In the genomic region with DNA sequence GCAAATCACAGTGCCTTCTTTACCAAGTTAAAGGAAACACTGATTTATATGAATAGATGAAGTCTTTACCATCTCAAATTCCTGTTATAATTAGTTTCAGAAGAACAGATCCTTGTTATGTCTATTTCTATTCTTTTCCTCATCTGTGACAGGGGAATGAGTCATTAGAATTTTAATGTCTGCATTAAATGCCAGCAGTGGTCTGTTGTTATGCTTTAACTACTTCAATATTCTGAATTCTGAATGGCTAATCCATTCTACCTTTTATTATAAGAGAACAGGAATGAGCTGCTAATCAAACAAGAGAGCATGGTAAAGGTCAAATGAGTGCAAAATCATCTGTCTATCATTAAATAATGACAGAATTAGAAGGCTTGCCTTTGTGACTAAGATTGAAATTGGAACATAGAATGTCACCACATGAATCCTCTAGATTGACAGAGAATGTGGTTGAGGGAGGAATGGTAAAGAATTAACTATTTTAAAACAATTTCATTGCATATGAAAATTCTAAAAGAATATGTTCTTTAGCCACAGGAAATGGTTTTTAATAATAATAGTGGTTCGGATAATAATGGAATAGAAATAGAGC, we compare ENCODE assay signal across 29 cellular contexts.
DNase-seq lines count a peak whose midpoint lies in the region; ATAC-seq and TF ChIP-seq lines count a peak whose summit lies in the region.
"Had no signal": no experiment of that assay in that cellular context is flagged by ENCODE, and none has a peak within 500 bp of the region (broad histone marks: within the 10 kb centered on the region; RNA-seq: fewer than 3 reads in every experiment).

No MANE protein-coding gene starts in this region.

- H3K27me3 Mint-ChIP-seq in activated T-cell treated with anti-CD3 and anti-CD28 coated beads, Interleukin-2, amount 50 U/mL, for 72 hours (ENCODE audit: low read depth): no peaks in the 10 kb centered on the region
- H3K27me3 Mint-ChIP-seq: activated CD8-positive, alpha-beta memory T cell treated with anti-CD3 and anti-CD28 coated beads, Interleukin-2, amount 10 ng/mL, durations not matched to agents 7 days and 5 days; activated naive CD4-positive, alpha-beta T cell treated with anti-CD3 and anti-CD28 coated beads, Interleukin-2, amount 10 ng/mL, durations not matched to agents 7 days and 5 days; central memory CD8-positive, alpha-beta T cell; naive B cell had no signal

- WGBS in prostate gland: 82% methylated on average over 1 of the region's 1 CpG

- peaks cover 11 to 20% of the 10 kb centered on the region in 2 donors for H3K9me3 Mint-ChIP-seq in activated T-cell treated with anti-CD3 and anti-CD28 coated beads, Interleukin-2, amount 50 U/mL, for 72 hours

- no peak overlapping the region for H3K27ac Mint-ChIP-seq in activated T-cell treated with anti-CD3 and anti-CD28 coated beads, Interleukin-2, amount 50 U/mL, for 72 hours
- H3K27ac Mint-ChIP-seq: activated CD8-positive, alpha-beta memory T cell treated with anti-CD3 and anti-CD28 coated beads, Interleukin-2, amount 10 ng/mL, durations not matched to agents 7 days and 5 days; activated naive CD4-positive, alpha-beta T cell treated with anti-CD3 and anti-CD28 coated beads, Interleukin-2, amount 10 ng/mL, durations not matched to agents 7 days and 5 days; naive B cell had no signal

- no peak overlapping the region for H3K27ac ChIP-seq in prostate gland
- H3K27ac ChIP-seq: C4-2B, dorsolateral prefrontal cortex, left lung, psoas muscle, SJSA1, thoracic aorta, uterus had no signal

- H3K9me3 ChIP-seq in prostate gland: no peaks in the 10 kb centered on the region
- H3K9me3 ChIP-seq: SJSA1, thoracic aorta, uterus had no signal

- no peak overlapping the region for H3K4me3 ChIP-seq in prostate gland
- H3K4me3 ChIP-seq: dorsolateral prefrontal cortex, left lung, psoas muscle, SJSA1, thoracic aorta, uterus had no signal

- no peaks in the 10 kb centered on the region for H3K4me1 Mint-ChIP-seq in activated T-cell treated with anti-CD3 and anti-CD28 coated beads, Interleukin-2, amount 50 U/mL, for 72 hours (ENCODE audit: low read depth)
- H3K4me1 Mint-ChIP-seq: activated CD8-positive, alpha-beta memory T cell treated with anti-CD3 and anti-CD28 coated beads, Interleukin-2, amount 10 ng/mL, durations not matched to agents 7 days and 5 days; activated naive CD4-positive, alpha-beta T cell treated with anti-CD3 and anti-CD28 coated beads, Interleukin-2, amount 10 ng/mL, durations not matched to agents 7 days and 5 days; central memory CD8-positive, alpha-beta T cell; naive B cell had no signal

- no peaks in the 10 kb centered on the region for H3K36me3 ChIP-seq in prostate gland
- H3K36me3 ChIP-seq: left lung, SJSA1, thoracic aorta, uterus had no signal

- no peak for TF ChIP-seq CTCF in prostate gland (IDR thresholded peaks at IDR 0.05)

- no peaks in the 10 kb centered on the region for H3K27me3 ChIP-seq in prostate gland (replicated peaks; ENCODE audit: insufficient read depth)
- H3K27me3 ChIP-seq: dorsolateral prefrontal cortex, left lung, SJSA1, uterus had no signal

- no peak overlapping the region for H3K4me3 Mint-ChIP-seq in activated T-cell treated with anti-CD3 and anti-CD28 coated beads, Interleukin-2, amount 50 U/mL, for 72 hours
- H3K4me3 Mint-ChIP-seq: activated CD8-positive, alpha-beta memory T cell treated with anti-CD3 and anti-CD28 coated beads, Interleukin-2, amount 10 ng/mL, durations not matched to agents 7 days and 5 days; activated naive CD4-positive, alpha-beta T cell treated with anti-CD3 and anti-CD28 coated beads, Interleukin-2, amount 10 ng/mL, durations not matched to agents 7 days and 5 days; central memory CD8-positive, alpha-beta T cell; naive B cell had no signal

- no peaks in the 10 kb centered on the region for H3K4me1 ChIP-seq in prostate gland (replicated peaks)
- H3K4me1 ChIP-seq: left lung, psoas muscle, SJSA1, uterus had no signal

- H3K36me3 Mint-ChIP-seq in activated T-cell treated with anti-CD3 and anti-CD28 coated beads, Interleukin-2, amount 50 U/mL, for 72 hours (ENCODE audit: insufficient read depth in 2 of 2): no peaks in the 10 kb centered on the region
- H3K36me3 Mint-ChIP-seq: activated CD8-positive, alpha-beta memory T cell treated with anti-CD3 and anti-CD28 coated beads, Interleukin-2, amount 10 ng/mL, durations not matched to agents 7 days and 5 days; activated naive CD4-positive, alpha-beta T cell treated with anti-CD3 and anti-CD28 coated beads, Interleukin-2, amount 10 ng/mL, durations not matched to agents 7 days and 5 days; naive B cell had no signal

- DNase-seq in HS-5 (ENCODE audit: low read depth) (peak; percentile 29), epidermal melanocyte (ENCODE audit: insufficient read length, low spot score) (peak; percentile 34), iris pigment epithelial cell (ENCODE audit: low read depth) (peak; percentile 1), prostate gland (ENCODE audit: low spot score) (no peak), hypothalamus (lab: John Stamatoyannopoulos, UW) (no peak), 8988T (no peak)
- no peak for DNase-seq in activated T-cell treated with anti-CD3 and anti-CD28 coated beads, Interleukin-2, amount 50 U/mL, for 72 hours
- DNase-seq: activated CD4-positive, CD25-positive, alpha-beta regulatory T cell; activated CD8-positive, alpha-beta memory T cell treated with anti-CD3 and anti-CD28 coated beads, Interleukin-2, amount 10 ng/mL, durations not matched to agents 7 days and 5 days; activated naive CD4-positive, alpha-beta T cell treated with anti-CD3 and anti-CD28 coated beads, Interleukin-2, amount 10 ng/mL, durations not matched to agents 7 days and 5 days; activated T-cell treated with anti-CD3 and anti-CD28 coated beads, Interleukin-2, amount 50 U/mL, for 48 hours; amygdala; dorsolateral prefrontal cortex; head of caudate nucleus; left lung; naive B cell; NCI-H1092; NCI-H187; NCI-H526; nucleus accumbens; psoas muscle; stimulated activated naive CD8-positive, alpha-beta T cell treated with anti-CD3 and anti-CD28 coated beads, Interleukin-15, Interleukin-2, amounts not matched to agents 100 U/mL and 50 U/mL, for 24 hours; T-helper 1 cell; uterus had no signal

- intact Hi-C loops in prostate gland (cut with DNase I): no loop called here

- ATAC-seq in SK-N-SH treated with all-trans-retinoic acid at 6 μM for 48 hours: peak; percentile 93
- ATAC-seq in activated T-cell treated with anti-CD3 and anti-CD28 coated beads, Interleukin-2, amount 50 U/mL, for 72 hours (replicated peaks in 1 of 2): no peak
- ATAC-seq: activated CD8-positive, alpha-beta memory T cell treated with anti-CD3 and anti-CD28 coated beads, Interleukin-2, amount 10 ng/mL, durations not matched to agents 7 days and 5 days; left lung; psoas muscle; stimulated activated naive CD8-positive, alpha-beta T cell treated with anti-CD3 and anti-CD28 coated beads, Interleukin-15, Interleukin-2, amounts not matched to agents 100 U/mL and 50 U/mL, for 24 hours had no signal

- no peak for TF ChIP-seq POLR2A in prostate gland (IDR thresholded peaks at IDR 0.05)

TF ChIP-seq in SK-N-SH treated with all-trans-retinoic acid at 6 μM for 48 hours, 23 proteins besides CTCF, POLR2A, EP300 and RAD21 (continues in another document):
- TF ChIP-seq ZFP3 (CRISPR knock-in tag; IDR thresholded peaks at IDR 0.05): no peak
- no peak for TF ChIP-seq ZNF8 (CRISPR knock-in tag; IDR thresholded peaks at IDR 0.05)
- TF ChIP-seq ARNTL (CRISPR knock-in tag; IDR thresholded peaks at IDR 0.05; ENCODE audit: borderline replicate concordance, low read depth): no peak
- peak; percentile 78 for TF ChIP-seq ISL1 (CRISPR knock-in tag; IDR thresholded peaks at IDR 0.05)
- TF ChIP-seq, protein P1, sequence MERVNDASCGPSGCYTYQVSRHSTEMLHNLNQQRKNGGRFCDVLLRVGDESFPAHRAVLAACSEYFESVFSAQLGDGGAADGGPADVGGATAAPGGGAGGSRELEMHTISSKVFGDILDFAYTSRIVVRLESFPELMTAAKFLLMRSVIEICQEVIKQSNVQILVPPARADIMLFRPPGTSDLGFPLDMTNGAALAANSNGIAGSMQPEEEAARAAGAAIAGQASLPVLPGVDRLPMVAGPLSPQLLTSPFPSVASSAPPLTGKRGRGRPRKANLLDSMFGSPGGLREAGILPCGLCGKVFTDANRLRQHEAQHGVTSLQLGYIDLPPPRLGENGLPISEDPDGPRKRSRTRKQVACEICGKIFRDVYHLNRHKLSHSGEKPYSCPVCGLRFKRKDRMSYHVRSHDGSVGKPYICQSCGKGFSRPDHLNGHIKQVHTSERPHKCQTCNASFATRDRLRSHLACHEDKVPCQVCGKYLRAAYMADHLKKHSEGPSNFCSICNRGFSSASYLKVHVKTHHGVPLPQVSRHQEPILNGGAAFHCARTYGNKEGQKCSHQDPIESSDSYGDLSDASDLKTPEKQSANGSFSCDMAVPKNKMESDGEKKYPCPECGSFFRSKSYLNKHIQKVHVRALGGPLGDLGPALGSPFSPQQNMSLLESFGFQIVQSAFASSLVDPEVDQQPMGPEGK (CRISPR knock-in tag; IDR thresholded peaks at IDR 0.05; ENCODE audit: borderline replicate concordance): no peak
- no peak for TF ChIP-seq OSR1 (CRISPR knock-in tag; IDR thresholded peaks at IDR 0.05)
- no peak for TF ChIP-seq SNAI2 (CRISPR knock-in tag; IDR thresholded peaks at IDR 0.05)
- TF ChIP-seq, protein P2, sequence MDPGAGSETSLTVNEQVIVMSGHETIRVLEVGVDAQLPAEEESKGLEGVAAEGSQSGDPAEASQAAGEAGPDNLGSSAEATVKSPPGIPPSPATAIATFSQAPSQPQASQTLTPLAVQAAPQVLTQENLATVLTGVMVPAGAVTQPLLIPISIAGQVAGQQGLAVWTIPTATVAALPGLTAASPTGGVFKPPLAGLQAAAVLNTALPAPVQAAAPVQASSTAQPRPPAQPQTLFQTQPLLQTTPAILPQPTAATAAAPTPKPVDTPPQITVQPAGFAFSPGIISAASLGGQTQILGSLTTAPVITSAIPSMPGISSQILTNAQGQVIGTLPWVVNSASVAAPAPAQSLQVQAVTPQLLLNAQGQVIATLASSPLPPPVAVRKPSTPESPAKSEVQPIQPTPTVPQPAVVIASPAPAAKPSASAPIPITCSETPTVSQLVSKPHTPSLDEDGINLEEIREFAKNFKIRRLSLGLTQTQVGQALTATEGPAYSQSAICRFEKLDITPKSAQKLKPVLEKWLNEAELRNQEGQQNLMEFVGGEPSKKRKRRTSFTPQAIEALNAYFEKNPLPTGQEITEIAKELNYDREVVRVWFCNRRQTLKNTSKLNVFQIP (CRISPR knock-in tag; IDR thresholded peaks at IDR 0.05; ENCODE audit: borderline replicate concordance, low read depth): 0 out of 2 replicates have a peak, but pooled peaks have one; percentile 17
- no peak for TF ChIP-seq RARB (CRISPR knock-in tag; IDR thresholded peaks at IDR 0.05)
- peak; percentile 35; the same call in 1 of the 2 replicates for TF ChIP-seq TOX (CRISPR knock-in tag; IDR thresholded peaks at IDR 0.05; ENCODE audit: borderline replicate concordance)
- no peak for TF ChIP-seq ZFP30 (CRISPR knock-in tag; IDR thresholded peaks at IDR 0.05)
- no peak for TF ChIP-seq ZC3H10 (CRISPR knock-in tag; IDR thresholded peaks at IDR 0.05)
- no peak for TF ChIP-seq GLIS3 (CRISPR knock-in tag; IDR thresholded peaks at IDR 0.05)
- TF ChIP-seq PPARA (CRISPR knock-in tag; IDR thresholded peaks at IDR 0.05; ENCODE audit: borderline replicate concordance): no peak

Comparison
In these comparisons a context has a peak if more than half of its experiments do, and no peak if none do; other contexts are left out.
1. DNase-seq: peak in HS-5 (single experiment), epidermal melanocyte (single experiment) and iris pigment epithelial cell (single experiment); none in activated T-cell treated with anti-CD3 and anti-CD28 coated beads, Interleukin-2, amount 50 U/mL, for 72 hours (0 of 2), prostate gland (single experiment), hypothalamus (0 of 51) and 8988T (single experiment).